In the genomic region with DNA sequence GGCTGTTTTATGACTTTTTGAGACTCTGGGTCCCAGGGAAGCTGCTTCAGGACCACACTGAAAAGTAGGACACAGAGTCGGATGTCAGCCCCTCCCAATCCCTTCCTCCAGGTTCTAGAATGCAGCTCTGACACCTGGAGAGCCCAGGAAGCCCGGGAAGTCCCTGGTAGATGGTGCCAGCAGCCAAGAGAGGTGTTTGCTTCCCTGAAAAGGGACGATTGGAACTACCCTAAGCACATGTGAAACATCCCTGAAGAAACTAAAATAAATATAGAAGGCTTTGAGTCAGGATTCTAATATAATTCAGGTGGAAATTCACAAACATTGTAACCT, we compare ENCODE assay signal across 1 cellular context.
TF ChIP-seq lines count a peak whose summit lies in the region.

No MANE protein-coding gene starts in this region.

TF ChIP-seq in HepG2, 621 proteins besides CTCF, POLR2A, EP300 and RAD21 (continued from another document):
- TF ChIP-seq, protein P1, sequence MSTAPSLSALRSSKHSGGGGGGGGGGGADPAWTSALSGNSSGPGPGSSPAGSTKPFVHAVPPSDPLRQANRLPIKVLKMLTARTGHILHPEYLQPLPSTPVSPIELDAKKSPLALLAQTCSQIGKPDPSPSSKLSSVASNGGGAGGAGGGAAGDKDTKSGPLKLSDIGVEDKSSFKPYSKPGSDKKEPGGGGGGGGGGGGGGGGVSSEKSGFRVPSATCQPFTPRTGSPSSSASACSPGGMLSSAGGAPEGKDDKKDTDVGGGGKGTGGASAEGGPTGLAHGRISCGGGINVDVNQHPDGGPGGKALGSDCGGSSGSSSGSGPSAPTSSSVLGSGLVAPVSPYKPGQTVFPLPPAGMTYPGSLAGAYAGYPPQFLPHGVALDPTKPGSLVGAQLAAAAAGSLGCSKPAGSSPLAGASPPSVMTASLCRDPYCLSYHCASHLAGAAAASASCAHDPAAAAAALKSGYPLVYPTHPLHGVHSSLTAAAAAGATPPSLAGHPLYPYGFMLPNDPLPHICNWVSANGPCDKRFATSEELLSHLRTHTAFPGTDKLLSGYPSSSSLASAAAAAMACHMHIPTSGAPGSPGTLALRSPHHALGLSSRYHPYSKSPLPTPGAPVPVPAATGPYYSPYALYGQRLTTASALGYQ (CRISPR knock-in tag; IDR thresholded peaks at IDR 0.05) = no peak
- TF ChIP-seq RFXAP (CRISPR knock-in tag; IDR thresholded peaks at IDR 0.05; ENCODE audit: borderline replicate concordance) = no peak
TF ChIP-seq in HepG2: peak in this region for 0.
